ENCODE assay signal across 18 cellular contexts in genomic region chr12:62659457-62660295, GRCh38.
DNase-seq lines count a peak whose midpoint lies in the region; ATAC-seq and TF ChIP-seq lines count a peak whose summit lies in the region.
"Had no signal": no experiment of that assay in that cellular context is flagged by ENCODE, and none has a peak within 500 bp of the region (broad histone marks: within the 10 kb centered on the region; RNA-seq: fewer than 3 reads in every experiment).

No MANE protein-coding gene starts in this region.

- H3K18ac ChIP-seq in neuronal stem cell (ENCODE audit: low read length), result no peak overlapping the region

- H3K79me1 ChIP-seq in neuronal stem cell (ENCODE audit: low read depth, low read length), result no peaks in the 10 kb centered on the region

- WGBS in neuronal stem cell (ENCODE audit: extremely low coverage in 2 of 2, insufficient read length in 2 of 2, insufficient replicate concordance in 1 of 2), 2 donors, result no CpG with 5 or more reads among the region's 3 CpGs

- no peak for TF ChIP-seq CTCF in WTC11 (IDR thresholded peaks at IDR 0.05)

- H3K4me1 Mint-ChIP-seq in WTC11, result peaks cover 81% of the 10 kb centered on the region
- H3K4me1 Mint-ChIP-seq in T-helper 2 cell treated with Interferon-gamma antibody and Interleukin-4, amounts not matched to agents 5 μg/mL and 100 μg/mL, for 36 hours (ENCODE audit: low read depth), result peaks cover 5% of the 10 kb centered on the region

- H2BK12ac ChIP-seq in neuronal stem cell (ENCODE audit: low read length), result no peak overlapping the region

- no peak overlapping the region for H4K91ac ChIP-seq in neuronal stem cell (ENCODE audit: low read depth, low read length, poor library complexity)

- H2AFZ ChIP-seq in neuronal stem cell (ENCODE audit: low read length), result peak overlapping the region; percentile 15

- peaks cover 18% of the 10 kb centered on the region for H3K27me3 Mint-ChIP-seq in WTC11 (ENCODE audit: low read depth)
- peaks cover 22% of the 10 kb centered on the region for H3K27me3 Mint-ChIP-seq in T-helper 2 cell treated with Interferon-gamma antibody and Interleukin-4, amounts not matched to agents 5 μg/mL and 100 μg/mL, for 36 hours (ENCODE audit: low read depth)

- DNase-seq in H7 (peak; percentile 54), WTC11 (ENCODE audit: low spot score) (no peak), fibroblast of gingiva (ENCODE audit: low read depth) (peak; percentile 72), neuronal stem cell (ENCODE audit: low spot score) (peak; percentile 48), NCI-H1105 treated with DMSO at 0.1 percent for 48 hours (lab: John Stamatoyannopoulos, UW) (no peak)
- DNase-seq in T-helper 2 cell treated with Interferon-gamma antibody and Interleukin-4, amounts not matched to agents 5 μg/mL and 100 μg/mL, for 36 hours (ENCODE audit: low spot score), result no peak
- DNase-seq: activated CD8-positive, alpha-beta T cell treated with anti-CD3 and anti-CD28 coated beads for 36 hours; activated naive CD8-positive, alpha-beta T cell treated with anti-CD3 and anti-CD28 coated beads, Interleukin-2, amount 50 U/mL, for 24 hours; IMR-90; lower lobe of right lung; natural killer cell; NCI-H2107; SW 1271 had no signal

- peaks cover 34 to 45% of the 10 kb centered on the region in 2 donors for H3K4me1 ChIP-seq in neuronal stem cell (ENCODE audit: control insufficient read depth in 2 of 2, insufficient read depth in 1 of 2, low read depth in 1 of 2, low read length in 2 of 2)
- H3K4me1 ChIP-seq: lower lobe of right lung had no signal

- no peak overlapping the region for H3K23ac ChIP-seq in neuronal stem cell (ENCODE audit: low read depth, low read length, poor library complexity)

- H2BK5ac ChIP-seq in neuronal stem cell (ENCODE audit: low read length), result no peak overlapping the region

- no peak overlapping the region for H3K9ac ChIP-seq in neuronal stem cell (ENCODE audit: low read depth, low read length, poor library complexity)

- peaks cover 4% of the 10 kb centered on the region; the same call in 1 of the 2 replicates for H3K27me3 ChIP-seq in H7 (ENCODE audit: control insufficient read depth, insufficient read depth, low read length)
- no peaks in the 10 kb centered on the region for H3K27me3 ChIP-seq in neuronal stem cell (ENCODE audit: control insufficient read depth in 3 of 3, insufficient read depth in 3 of 3, low read depth in 1 of 3, low read length in 3 of 3)

- H3K27ac ChIP-seq in neuronal stem cell (replicated peaks; ENCODE audit: low read length), result peak overlapping the region; percentile 74
- H3K27ac ChIP-seq: lower lobe of right lung, VCaP had no signal

- ATAC-seq in WTC11 (peak; percentile 80), HG02852 (IDR thresholded peaks at IDR 0.05; ENCODE audit: unreplicated experiment) (no peak), GM19328 (IDR thresholded peaks at IDR 0.05; ENCODE audit: unreplicated experiment) (no peak)
- ATAC-seq: activated CD8-positive, alpha-beta T cell treated with anti-CD3 and anti-CD28 coated beads for 36 hours; activated naive CD8-positive, alpha-beta T cell treated with anti-CD3 and anti-CD28 coated beads, Interleukin-2, amount 50 U/mL, for 24 hours; HCT116; lower lobe of right lung; natural killer cell had no signal

- H2BK120ac ChIP-seq in neuronal stem cell (ENCODE audit: low read depth, low read length), result no peak overlapping the region

- H3K4me2 ChIP-seq in neuronal stem cell (ENCODE audit: insufficient read depth, low read length, poor library complexity, severe bottlenecking), result no peak overlapping the region

- H3K9me3 Mint-ChIP-seq in WTC11, result no peaks in the 10 kb centered on the region
- no peaks in the 10 kb centered on the region for H3K9me3 Mint-ChIP-seq in T-helper 2 cell treated with Interferon-gamma antibody and Interleukin-4, amounts not matched to agents 5 μg/mL and 100 μg/mL, for 36 hours
- H3K9me3 Mint-ChIP-seq: activated naive CD8-positive, alpha-beta T cell treated with anti-CD3 and anti-CD28 coated beads, Interleukin-2, amount 50 U/mL, for 24 hours; central memory CD8-positive, alpha-beta T cell; natural killer cell had no signal

- no peak overlapping the region for H3K14ac ChIP-seq in neuronal stem cell (ENCODE audit: low read length)

- no peak overlapping the region for H2BK15ac ChIP-seq in neuronal stem cell (ENCODE audit: low read length)

- H3K9me3 ChIP-seq in neuronal stem cell (replicated peaks in 1 of 2; ENCODE audit: control insufficient read depth in 2 of 2, insufficient read depth in 1 of 2, low read depth in 1 of 2, low read length in 2 of 2), result peaks cover 0 to 10% of the 10 kb centered on the region in 2 donors
- H3K9me3 ChIP-seq: lower lobe of right lung had no signal

- POLR2A ChIA-PET in WTC11 (lab: Charles Lee), result interaction anchor here (0.6 kb wide), 1 partner anchor 111 kb away, joined by 3 read pairs; no protein-coding TSS in a partner anchor

- H4K8ac ChIP-seq in neuronal stem cell (ENCODE audit: low read depth, low read length), result no peak overlapping the region

- CTCF ChIA-PET in WTC11 (lab: Charles Lee), result interaction anchor here (0.7 to 1.7 kb wide), 3 partner anchors 8 to 78 kb away, joined by 3 to 6 read pairs (median 3); no protein-coding TSS in a partner anchor

- no peak overlapping the region for H3K4ac ChIP-seq in neuronal stem cell (ENCODE audit: low read length)

- no peaks in the 10 kb centered on the region for H3K36me3 ChIP-seq in H7 (replicated peaks; ENCODE audit: control insufficient read depth, insufficient read depth, low read length)
- no peaks in the 10 kb centered on the region for H3K36me3 ChIP-seq in neuronal stem cell (replicated peaks in 1 of 2; ENCODE audit: control insufficient read depth in 2 of 2, insufficient read depth in 2 of 2, low read length in 2 of 2)
- H3K36me3 ChIP-seq: lower lobe of right lung had no signal

- peak overlapping the region; percentile 44 for H3K4me3 Mint-ChIP-seq in WTC11
- H3K4me3 Mint-ChIP-seq in T-helper 2 cell treated with Interferon-gamma antibody and Interleukin-4, amounts not matched to agents 5 μg/mL and 100 μg/mL, for 36 hours, result no peak overlapping the region
- H3K4me3 Mint-ChIP-seq: activated CD8-positive, alpha-beta T cell treated with anti-CD3 and anti-CD28 coated beads for 36 hours; activated naive CD8-positive, alpha-beta T cell treated with anti-CD3 and anti-CD28 coated beads, Interleukin-2, amount 50 U/mL, for 24 hours; central memory CD8-positive, alpha-beta T cell; natural killer cell had no signal

- H3K27ac Mint-ChIP-seq in WTC11, result peak overlapping the region; percentile 99
- H3K27ac Mint-ChIP-seq in T-helper 2 cell treated with Interferon-gamma antibody and Interleukin-4, amounts not matched to agents 5 μg/mL and 100 μg/mL, for 36 hours, result no peak overlapping the region
- H3K27ac Mint-ChIP-seq: activated CD8-positive, alpha-beta T cell treated with anti-CD3 and anti-CD28 coated beads for 36 hours; activated naive CD8-positive, alpha-beta T cell treated with anti-CD3 and anti-CD28 coated beads, Interleukin-2, amount 50 U/mL, for 24 hours; natural killer cell had no signal

- H2AK5ac ChIP-seq in neuronal stem cell (ENCODE audit: low read depth, low read length), result no peak overlapping the region

- H3K4me3 ChIP-seq in H7 (ENCODE audit: insufficient read depth, low read depth, low read length), result no peak overlapping the region
- no peak overlapping the region for H3K4me3 ChIP-seq in neuronal stem cell (ENCODE audit: low read length in 2 of 2)
- H3K4me3 ChIP-seq: lower lobe of right lung had no signal

- peaks cover 11% of the 10 kb centered on the region; the same call in 1 of the 2 replicates for H3K36me3 Mint-ChIP-seq in WTC11
- H3K36me3 Mint-ChIP-seq in T-helper 2 cell treated with Interferon-gamma antibody and Interleukin-4, amounts not matched to agents 5 μg/mL and 100 μg/mL, for 36 hours (ENCODE audit: low read depth), result no peaks in the 10 kb centered on the region
- H3K36me3 Mint-ChIP-seq: natural killer cell had no signal

TF ChIP-seq in WTC11, 78 proteins besides CTCF, POLR2A, EP300 and RAD21 (continues in another document):
- TF ChIP-seq TEAD1 (CRISPR knock-in tag; IDR thresholded peaks at IDR 0.05) (peak; percentile 88; the same call in 1 of the 2 replicates), SMAD3 (CRISPR knock-in tag; IDR thresholded peaks at IDR 0.05; ENCODE audit: borderline replicate concordance) (no peak), ZNF121 (CRISPR knock-in tag; IDR thresholded peaks at IDR 0.05) (peak; percentile 62; the same call in 1 of the 2 replicates), ZNF532 (CRISPR knock-in tag; IDR thresholded peaks at IDR 0.05; ENCODE audit: borderline replicate concordance) (0 out of 2 replicates have a peak, but pooled peaks have one; percentile 74), EMX1 (CRISPR knock-in tag; IDR thresholded peaks at IDR 0.05) (no peak), FOXP1 (CRISPR knock-in tag; IDR thresholded peaks at IDR 0.05; ENCODE audit: borderline replicate concordance) (no peak)

Comparison
In these comparisons a context has a peak if more than half of its experiments do, and no peak if none do; other contexts are left out.
1. DNase-seq: peak in H7 (single experiment), fibroblast of gingiva (single experiment) and neuronal stem cell (single experiment); none in WTC11 (single experiment), NCI-H1105 treated with DMSO at 0.1 percent for 48 hours (single experiment) and T-helper 2 cell treated with Interferon-gamma antibody and Interleukin-4, amounts not matched to agents 5 μg/mL and 100 μg/mL, for 36 hours (single experiment).